In the genomic region with DNA sequence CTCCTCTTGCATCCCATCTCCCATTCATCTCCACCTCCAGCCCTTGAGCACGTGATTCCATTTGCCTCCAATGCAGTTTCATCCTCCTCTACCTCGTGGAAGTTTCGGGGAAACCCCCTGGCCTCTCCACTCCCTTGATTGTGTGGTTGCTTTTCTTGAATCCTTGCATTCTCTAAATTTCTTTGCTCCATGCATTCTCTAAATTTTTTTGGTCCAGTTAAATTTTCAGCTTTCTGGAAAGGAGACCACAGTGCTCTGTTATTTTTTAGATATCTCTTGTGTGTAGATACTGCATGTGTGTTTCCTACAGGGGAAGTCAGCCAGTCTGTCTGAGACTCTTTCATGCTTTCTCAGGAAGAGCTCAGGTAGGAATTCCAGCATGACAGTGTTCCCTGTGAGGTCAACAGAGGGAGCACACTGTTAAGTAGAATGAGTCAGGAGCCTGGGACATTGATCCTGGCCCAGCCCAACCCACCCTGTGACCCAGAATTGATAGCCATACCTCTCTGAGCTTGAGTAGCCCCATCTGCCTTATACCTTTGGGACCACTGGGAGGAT, we compare ENCODE assay signal across 16 cellular contexts. TPM values are rescaled to one million over a fixed set of nuclear protein-coding genes. Genes with fewer than 3 reads are reported as not detected.
"Had no signal": no experiment of that assay in that cellular context is flagged by ENCODE, and none has a peak within 500 bp of the region (broad histone marks: within the 10 kb centered on the region; RNA-seq: fewer than 3 reads in every experiment).

No MANE protein-coding gene starts in this region.

- H3K27me3 ChIP-seq: breast epithelium, foreskin keratinocyte, left lung had no signal

- H3K4me1 ChIP-seq: breast epithelium, foreskin keratinocyte, left lung had no signal

- H3K27ac Mint-ChIP-seq: activated CD4-positive, alpha-beta memory T cell treated with anti-CD3 and anti-CD28 coated beads, Interleukin-2, amount 10 ng/mL, durations not matched to agents 7 days and 5 days; activated naive CD4-positive, alpha-beta T cell treated with anti-CD3 and anti-CD28 coated beads, Interleukin-2, amount 50 U/mL, for 24 hours; memory B cell; T-helper 2 cell treated with Interferon-gamma antibody and Interleukin-4, amounts not matched to agents 5 μg/mL and 100 μg/mL, for 36 hours had no signal

- H3K4me1 Mint-ChIP-seq: activated CD4-positive, alpha-beta memory T cell treated with anti-CD3 and anti-CD28 coated beads, Interleukin-2, amount 10 ng/mL, durations not matched to agents 7 days and 5 days; activated naive CD4-positive, alpha-beta T cell treated with anti-CD3 and anti-CD28 coated beads, Interleukin-2, amount 50 U/mL, for 24 hours; memory B cell had no signal

- H3K27me3 Mint-ChIP-seq: memory B cell had no signal

- H3K4me3 Mint-ChIP-seq: activated CD4-positive, alpha-beta memory T cell treated with anti-CD3 and anti-CD28 coated beads, Interleukin-2, amount 10 ng/mL, durations not matched to agents 7 days and 5 days; activated naive CD4-positive, alpha-beta T cell treated with anti-CD3 and anti-CD28 coated beads, Interleukin-2, amount 50 U/mL, for 24 hours; memory B cell; T-helper 2 cell treated with Interferon-gamma antibody and Interleukin-4, amounts not matched to agents 5 μg/mL and 100 μg/mL, for 36 hours had no signal

- H3K4me3 ChIP-seq: breast epithelium, left lung, smooth muscle cell had no signal

- DNase-seq: activated CD4-positive, alpha-beta memory T cell treated with anti-CD3 and anti-CD28 coated beads, Interleukin-2, amount 10 ng/mL, durations not matched to agents 7 days and 5 days; activated CD4-positive, CD25-positive, alpha-beta regulatory T cell treated with anti-CD3 and anti-CD28 coated beads, Interleukin-2, amount 50 U/mL, for 72 hours; activated effector memory CD4-positive, alpha-beta T cell treated with Interleukin-2 at 50 U/mL for 16 hours; amygdala; foreskin keratinocyte; left lung; right cardiac atrium; stimulated activated naive CD4-positive, alpha-beta T cell; SW 1271 had no signal

- H3K27ac ChIP-seq: breast epithelium, foreskin keratinocyte, left lung had no signal

- H3K4me2 ChIP-seq: smooth muscle cell had no signal

RNA-seq across cellular contexts. Expression of gene AMBP, which starts 52.8 kb away (rescaled TPM):
- total RNA-seq: activated CD4-positive, alpha-beta memory T cell treated with anti-CD3 and anti-CD28 coated beads, Interleukin-2, amount 10 ng/mL, durations not matched to agents 7 days and 5 days; cerebellum; dermis microvascular lymphatic vessel endothelial cell; foreskin keratinocyte; smooth muscle cell had no signal
- polyA plus RNA-seq: foreskin keratinocyte had no signal
